In genomic region chr18:44759925-44760342, GRCh38 we compare ENCODE assay signal across 9 cellular contexts.
DNase-seq lines count a peak whose midpoint lies in the region; ATAC-seq and TF ChIP-seq lines count a peak whose summit lies in the region.
"Had no signal": no experiment of that assay in that cellular context is flagged by ENCODE, and none has a peak within 500 bp of the region (broad histone marks: within the 10 kb centered on the region; RNA-seq: fewer than 3 reads in every experiment).

No MANE protein-coding gene starts in this region.

- TF ChIP-seq CTCF in smooth muscle cell (IDR thresholded peaks at IDR 0.05; ENCODE audit: borderline replicate concordance, insufficient read depth, poor library complexity, severe bottlenecking): no peak

- H3K4me3 ChIP-seq in muscle layer of duodenum (ENCODE audit: low read depth in 1 of 2, low read length in 2 of 2) (no peak overlapping the region), smooth muscle cell (no peak overlapping the region)

- H3K36me3 ChIP-seq in muscle layer of duodenum (ENCODE audit: control insufficient read depth in 1 of 2, insufficient read depth in 2 of 2, low read length in 2 of 2) (no peaks in the 10 kb centered on the region), smooth muscle cell (ENCODE audit: low read depth) (no peaks in the 10 kb centered on the region)

- peaks cover 39% of the 10 kb centered on the region for H3K79me2 ChIP-seq in smooth muscle cell (ENCODE audit: low read depth)

- H3K9ac ChIP-seq in smooth muscle cell (ENCODE audit: low read depth): no peak overlapping the region

- H3F3A ChIP-seq in smooth muscle cell (ENCODE audit: low read depth): no peaks in the 10 kb centered on the region

- H3K27ac ChIP-seq in muscle layer of duodenum (ENCODE audit: low read length) (peak overlapping the region; percentile 24), smooth muscle cell (ENCODE audit: low read depth) (no peak overlapping the region)
- H3K27ac ChIP-seq: epithelial cell of prostate had no signal

- H4K20me1 ChIP-seq in smooth muscle cell (ENCODE audit: low read depth): peaks cover 17% of the 10 kb centered on the region

- no peak overlapping the region for H3K4me2 ChIP-seq in smooth muscle cell

- peaks cover 9 to 23% of the 10 kb centered on the region in 2 donors for H3K4me1 ChIP-seq in muscle layer of duodenum (ENCODE audit: control insufficient read depth in 1 of 2, insufficient read depth in 2 of 2, low read length in 2 of 2)
- no peaks in the 10 kb centered on the region for H3K4me1 ChIP-seq in smooth muscle cell (ENCODE audit: low read depth)

- H3K27me3 ChIP-seq in muscle layer of duodenum (ENCODE audit: low read depth, low read length): no peaks in the 10 kb centered on the region
- H3K27me3 ChIP-seq in smooth muscle cell (ENCODE audit: low read depth): no peaks in the 10 kb centered on the region

- 78% methylated on average over 1 of the region's 1 CpG for WGBS in smooth muscle cell (ENCODE audit: low lambda C conversion rate)

- no peak overlapping the region for H2AFZ ChIP-seq in smooth muscle cell (ENCODE audit: low read depth)

- peak; percentile 17 for DNase-seq in MV-4-11 (lab: John Stamatoyannopoulos, UW)
- no peak for DNase-seq in smooth muscle cell (lab: John Stamatoyannopoulos, UW; ENCODE audit: unreplicated experiment)
- no peak for DNase-seq in NCI-H774 (lab: John Stamatoyannopoulos, UW)
- no peak for DNase-seq in stimulated activated naive CD4-positive, alpha-beta T cell treated with Interleukin-2 at 50 U/mL for 16 hours (lab: John Stamatoyannopoulos, UW)
- no peak for DNase-seq in NCI-H524 (lab: John Stamatoyannopoulos, UW)

- H3K9me3 ChIP-seq in muscle layer of duodenum (ENCODE audit: control insufficient read depth in 1 of 2, low read length in 2 of 2): no peaks in the 10 kb centered on the region
- H3K9me3 ChIP-seq in smooth muscle cell (replicated peaks; ENCODE audit: low read depth): no peaks in the 10 kb centered on the region

- ATAC-seq in GM18520 (IDR thresholded peaks at IDR 0.05; ENCODE audit: unreplicated experiment): peak; percentile 32
- ATAC-seq in GM21786 (IDR thresholded peaks at IDR 0.05; ENCODE audit: unreplicated experiment): peak; percentile 45
